Comparison of ENCODE assay signal across 8 cellular contexts in the genomic region with DNA sequence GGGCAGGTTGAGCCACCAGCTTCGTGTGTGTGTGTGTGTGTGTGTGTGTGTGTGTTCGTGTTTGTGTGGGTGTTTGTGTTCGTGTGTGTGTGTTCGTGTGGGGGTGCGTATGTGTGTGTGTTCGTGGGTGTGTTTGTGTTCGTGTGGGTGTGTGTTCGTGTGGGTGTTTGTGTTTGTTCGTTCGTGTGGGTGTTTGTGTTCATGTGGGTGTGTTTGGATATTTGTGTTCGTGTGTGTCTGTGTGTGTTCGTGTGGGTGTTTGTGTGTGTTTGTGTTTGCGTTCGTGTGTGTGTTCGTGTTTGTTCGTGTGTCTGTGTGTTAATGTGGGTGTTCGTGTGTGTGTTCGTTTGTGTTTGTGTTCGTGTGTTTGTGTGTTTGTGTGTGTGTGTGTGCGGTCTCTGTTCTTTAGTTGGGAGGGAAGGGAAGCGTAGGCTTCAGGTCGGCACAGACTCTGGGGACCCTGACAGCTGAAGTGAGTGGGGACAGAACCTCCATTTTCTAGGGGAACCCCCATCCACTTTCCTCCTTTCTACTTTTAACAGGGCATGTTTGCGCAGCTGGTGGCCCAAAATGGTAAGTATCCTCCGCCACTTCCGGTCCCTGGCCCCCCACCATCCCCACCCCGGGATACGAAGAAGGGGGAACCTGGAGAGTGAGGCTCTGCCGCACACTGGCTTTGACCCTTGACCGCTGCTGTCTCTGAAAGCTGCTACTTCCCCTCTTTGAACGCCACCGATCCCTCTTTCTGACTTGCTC. TPM values are rescaled to one million over a fixed set of nuclear protein-coding genes. Genes with fewer than 3 reads are reported as not detected.
A peak's percentile ranks its signal among the peaks of the same experiment; 100 is the strongest.
DNase-seq lines count a peak whose midpoint lies in the region; TF ChIP-seq lines count a peak whose summit lies in the region.

No MANE protein-coding gene starts in this region.

- no peak for TF ChIP-seq POLR2A in erythroblast (IDR thresholded peaks at IDR 0.05; ENCODE audit: low read length)
- no peak for TF ChIP-seq POLR2A in prostate gland (IDR thresholded peaks at IDR 0.05)

- DNase-seq in AG10803 (ENCODE audit: low read depth): no peak
- DNase-seq in H7: peak; percentile 63
- DNase-seq in UCSD-AML1 (lab: John Stamatoyannopoulos, UW; ENCODE audit: unreplicated experiment): peak; percentile 60
- DNase-seq in erythroblast (lab: John Stamatoyannopoulos, UW): no peak
- no peak for DNase-seq in NK-92 (lab: John Stamatoyannopoulos, UW; ENCODE audit: unreplicated experiment)
- DNase-seq in DMS 273 (lab: John Stamatoyannopoulos, UW; ENCODE audit: unreplicated experiment): no peak
- DNase-seq in prostate gland (ENCODE audit: low spot score): no peak

- H3K4me1 ChIP-seq in iPS-15b (ENCODE audit: control insufficient read depth, insufficient read depth, low read length): peaks cover 13% of the 10 kb centered on the region
- H3K4me1 ChIP-seq in prostate gland (replicated peaks): peaks cover 9% of the 10 kb centered on the region

- intact Hi-C loops in prostate gland (cut with DNase I): loop anchor here (10.0 kb wide), 1 partner anchor 202 kb away; a partner anchor contains a TSS

- H3K9me3 ChIP-seq in iPS-15b (ENCODE audit: control insufficient read depth, insufficient read depth, low read length): no peaks in the 10 kb centered on the region
- H3K9me3 ChIP-seq in prostate gland: no peaks in the 10 kb centered on the region

- 40% methylated on average over 31 of the region's 31 CpGs for WGBS in prostate gland

- H3K27me3 ChIP-seq in H7 (ENCODE audit: control insufficient read depth, insufficient read depth, low read length) (peaks cover 48% of the 10 kb centered on the region), iPS-15b (ENCODE audit: control insufficient read depth, insufficient read depth, low read length) (peaks cover 43% of the 10 kb centered on the region), prostate gland (replicated peaks; ENCODE audit: insufficient read depth) (no peaks in the 10 kb centered on the region)

- H3K36me3 ChIP-seq in H7 (replicated peaks; ENCODE audit: control insufficient read depth, insufficient read depth, low read length): peaks cover 3% of the 10 kb centered on the region
- no peaks in the 10 kb centered on the region for H3K36me3 ChIP-seq in iPS-15b (ENCODE audit: control insufficient read depth, insufficient read depth, low read length)
- H3K36me3 ChIP-seq in prostate gland: no peaks in the 10 kb centered on the region

- H3K4me3 ChIP-seq in AG10803 (ENCODE audit: low read length) (peak overlapping the region; percentile 92; the same call in 1 of the 2 replicates), H7 (ENCODE audit: insufficient read depth, low read depth, low read length) (peak overlapping the region; percentile 61), iPS-15b (ENCODE audit: low read depth, low read length) (peak overlapping the region; percentile 69), prostate gland (no peak overlapping the region)

- no peak for TF ChIP-seq CTCF in AG10803 (conservative IDR thresholded peaks at IDR 0.05; ENCODE audit: low read length)
- TF ChIP-seq CTCF in prostate gland (IDR thresholded peaks at IDR 0.05): no peak

- H3K27ac ChIP-seq in prostate gland: no peak overlapping the region

- peak overlapping the region; percentile 54 for H3K9ac ChIP-seq in iPS-15b (ENCODE audit: low read depth, low read length)

RNA-seq across cellular contexts. Expression of a gene that starts 1.6 kb away (rescaled TPM):
- total RNA-seq in H7 (2014; rRNA removed; shearing (Covaris generic)): 1.3 and 2.6 TPM in 2 replicates
- total RNA-seq in prostate gland: 1 to 10 TPM in 1 of 2 donors, not detected in 1; 4.5 TPM

RNA-seq across cellular contexts. Expression of a gene that starts 30.3 kb away (rescaled TPM):
- total RNA-seq in H7 (2014; rRNA removed; shearing (Covaris generic)): 1.4 and 2.9 TPM in 2 replicates
- 100 to 1,000 TPM in 1 of 2 donors, under 1 TPM in 1; 0.23 to 100 TPM for total RNA-seq in prostate gland

RNA-seq across cellular contexts. Expression of a gene that starts 50.8 kb away (rescaled TPM):
- 0.59 and 1.1 TPM in 2 replicates for total RNA-seq in H7 (2014; rRNA removed; shearing (Covaris generic))
- total RNA-seq in prostate gland: 1 to 10 TPM in 1 of 2 donors, under 1 TPM in 1; 0.91 to 1.4 TPM

RNA-seq across cellular contexts. Expression of a gene that starts 58.5 kb away (rescaled TPM):
- 3.6 TPM in 1 of 2 replicates, not detected in the other for total RNA-seq in H7 (2014; rRNA removed; shearing (Covaris generic))
- not detected for total RNA-seq in prostate gland

Comparison
In these comparisons a context has a peak if more than half of its experiments do, and no peak if none do; other contexts are left out.
1. DNase-seq: peak in H7 (single experiment) and UCSD-AML1 (single experiment); none in AG10803 (single experiment), erythroblast (0 of 2), NK-92 (single experiment), DMS 273 (single experiment) and prostate gland (single experiment).
2. H3K4me3 ChIP-seq: peak in AG10803 (single experiment), H7 (single experiment) and iPS-15b (single experiment); none in prostate gland (0 of 2).